In the genomic region with DNA sequence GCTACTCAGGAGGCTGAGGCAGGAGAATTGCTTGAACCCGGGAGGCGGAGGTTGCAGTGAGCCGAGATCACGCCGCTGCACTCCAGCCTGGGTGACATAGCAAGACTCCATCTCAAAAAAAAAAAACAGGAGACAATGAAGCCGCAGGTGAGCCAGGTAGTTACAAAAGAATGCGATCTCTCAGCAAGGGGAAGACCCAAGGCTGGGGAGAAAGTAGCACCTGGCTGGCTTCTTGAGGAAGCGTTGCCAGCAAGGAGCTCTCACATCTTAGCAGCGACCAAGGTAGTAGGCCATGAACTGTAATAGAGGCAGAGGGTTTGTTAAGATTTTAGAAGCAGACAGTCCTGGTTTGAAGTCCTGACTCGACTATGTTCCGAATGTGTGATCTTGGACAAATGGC, we compare ENCODE assay signal across 26 cellular contexts.
"Had no signal": no experiment of that assay in that cellular context is flagged by ENCODE, and none has a peak within 500 bp of the region (broad histone marks: within the 10 kb centered on the region; RNA-seq: fewer than 3 reads in every experiment).

No MANE protein-coding gene starts in this region.

- H3K9me3 Mint-ChIP-seq: activated CD4-positive, alpha-beta memory T cell treated with anti-CD3 and anti-CD28 coated beads, Interleukin-2, amount 10 ng/mL, durations not matched to agents 7 days and 5 days; activated CD4-positive, alpha-beta T cell treated with anti-CD3 and anti-CD28 coated beads, Interleukin-2, amount 10 ng/mL, durations not matched to agents 7 days and 5 days; activated naive CD4-positive, alpha-beta T cell treated with anti-CD3 and anti-CD28 coated beads, Interleukin-2, amount 10 ng/mL, durations not matched to agents 7 days and 5 days; activated naive CD4-positive, alpha-beta T cell treated with anti-CD3 and anti-CD28 coated beads, Interleukin-2, amount 50 U/mL, for 72 hours; activated naive CD8-positive, alpha-beta T cell treated with anti-CD3 and anti-CD28 coated beads, Interleukin-2, amount 10 ng/mL, durations not matched to agents 7 days and 5 days; activated T-cell treated with anti-CD3 and anti-CD28 coated beads, Interleukin-2, amount 50 U/mL, for 72 hours had no signal

- H3K36me3 ChIP-seq: ascending aorta, breast epithelium, cardiac muscle cell, colonic mucosa had no signal

- H3K36me3 Mint-ChIP-seq: activated naive CD4-positive, alpha-beta T cell treated with anti-CD3 and anti-CD28 coated beads, Interleukin-2, amount 10 ng/mL, durations not matched to agents 7 days and 5 days; activated naive CD4-positive, alpha-beta T cell treated with anti-CD3 and anti-CD28 coated beads, Interleukin-2, amount 50 U/mL, for 72 hours; activated naive CD8-positive, alpha-beta T cell treated with anti-CD3 and anti-CD28 coated beads, Interleukin-2, amount 10 ng/mL, durations not matched to agents 7 days and 5 days; brain had no signal

- DNase-seq: activated CD4-positive, alpha-beta memory T cell treated with anti-CD3 and anti-CD28 coated beads, Interleukin-2, amount 10 ng/mL, durations not matched to agents 7 days and 5 days; activated CD4-positive, alpha-beta T cell treated with anti-CD3 and anti-CD28 coated beads for 1 hour; activated CD4-positive, alpha-beta T cell treated with anti-CD3 and anti-CD28 coated beads for 4 hours; activated CD4-positive, alpha-beta T cell treated with anti-CD3 and anti-CD28 coated beads, Interleukin-2, amount 10 ng/mL, durations not matched to agents 7 days and 5 days; activated CD4-positive, alpha-beta T cell treated with anti-CD3 and anti-CD28 coated beads, Interleukin-2, amount 50 U/mL, for 4 hours; activated CD8-positive, alpha-beta memory T cell treated with anti-CD3 and anti-CD28 coated beads, Interleukin-2, amount 50 U/mL, for 48 hours; activated gamma-delta T cell; activated naive CD4-positive, alpha-beta T cell; activated naive CD4-positive, alpha-beta T cell treated with anti-CD3 and anti-CD28 coated beads, Interleukin-2, amount 10 ng/mL, durations not matched to agents 7 days and 5 days; activated naive CD8-positive, alpha-beta T cell treated with anti-CD3 and anti-CD28 coated beads, Interleukin-2, amount 10 ng/mL, durations not matched to agents 7 days and 5 days; activated T-cell treated with anti-CD3 and anti-CD28 coated beads for 4 hours; activated T-cell treated with anti-CD3 and anti-CD28 coated beads, Interleukin-2, amount 50 U/mL, for 24 hours; activated T-cell treated with anti-CD3 and anti-CD28 coated beads, Interleukin-2, amount 50 U/mL, for 72 hours; central memory CD4-positive, alpha-beta T cell; cerebellar nuclear complex; colonic mucosa; effector CD8-positive, alpha-beta T cell; foreskin fibroblast; head of caudate nucleus; T-helper 2 cell had no signal

- H3K4me1 Mint-ChIP-seq: activated CD4-positive, alpha-beta memory T cell treated with anti-CD3 and anti-CD28 coated beads, Interleukin-2, amount 10 ng/mL, durations not matched to agents 7 days and 5 days; activated CD4-positive, alpha-beta T cell treated with anti-CD3 and anti-CD28 coated beads, Interleukin-2, amount 10 ng/mL, durations not matched to agents 7 days and 5 days; activated naive CD4-positive, alpha-beta T cell treated with anti-CD3 and anti-CD28 coated beads, Interleukin-2, amount 10 ng/mL, durations not matched to agents 7 days and 5 days; activated naive CD8-positive, alpha-beta T cell treated with anti-CD3 and anti-CD28 coated beads, Interleukin-2, amount 10 ng/mL, durations not matched to agents 7 days and 5 days had no signal

- H3K27ac ChIP-seq: ascending aorta, breast epithelium, cardiac muscle cell, colonic mucosa had no signal

- H3K4me3 ChIP-seq: ascending aorta, breast epithelium, cardiac muscle cell, colonic mucosa had no signal

- H3K27ac Mint-ChIP-seq: activated CD4-positive, alpha-beta memory T cell treated with anti-CD3 and anti-CD28 coated beads, Interleukin-2, amount 10 ng/mL, durations not matched to agents 7 days and 5 days; activated CD4-positive, alpha-beta T cell treated with anti-CD3 and anti-CD28 coated beads, Interleukin-2, amount 10 ng/mL, durations not matched to agents 7 days and 5 days; activated naive CD4-positive, alpha-beta T cell treated with anti-CD3 and anti-CD28 coated beads, Interleukin-2, amount 10 ng/mL, durations not matched to agents 7 days and 5 days; activated naive CD4-positive, alpha-beta T cell treated with anti-CD3 and anti-CD28 coated beads, Interleukin-2, amount 50 U/mL, for 72 hours; activated naive CD8-positive, alpha-beta T cell treated with anti-CD3 and anti-CD28 coated beads, Interleukin-2, amount 10 ng/mL, durations not matched to agents 7 days and 5 days; activated T-cell treated with anti-CD3 and anti-CD28 coated beads, Interleukin-2, amount 50 U/mL, for 24 hours; activated T-cell treated with anti-CD3 and anti-CD28 coated beads, Interleukin-2, amount 50 U/mL, for 72 hours; brain had no signal

- H3K4me3 Mint-ChIP-seq: activated CD4-positive, alpha-beta memory T cell treated with anti-CD3 and anti-CD28 coated beads, Interleukin-2, amount 10 ng/mL, durations not matched to agents 7 days and 5 days; activated CD4-positive, alpha-beta T cell treated with anti-CD3 and anti-CD28 coated beads, Interleukin-2, amount 10 ng/mL, durations not matched to agents 7 days and 5 days; activated naive CD4-positive, alpha-beta T cell treated with anti-CD3 and anti-CD28 coated beads, Interleukin-2, amount 10 ng/mL, durations not matched to agents 7 days and 5 days; activated naive CD8-positive, alpha-beta T cell treated with anti-CD3 and anti-CD28 coated beads, Interleukin-2, amount 10 ng/mL, durations not matched to agents 7 days and 5 days; activated T-cell treated with anti-CD3 and anti-CD28 coated beads, Interleukin-2, amount 50 U/mL, for 24 hours; activated T-cell treated with anti-CD3 and anti-CD28 coated beads, Interleukin-2, amount 50 U/mL, for 72 hours; brain had no signal

- ATAC-seq: activated naive CD4-positive, alpha-beta T cell treated with anti-CD3 and anti-CD28 coated beads, Interleukin-2, amount 50 U/mL, for 72 hours; activated T-cell treated with anti-CD3 and anti-CD28 coated beads, Interleukin-2, amount 50 U/mL, for 72 hours; esophagus mucosa had no signal

- H3K27me3 Mint-ChIP-seq: activated CD4-positive, alpha-beta T cell treated with anti-CD3 and anti-CD28 coated beads, Interleukin-2, amount 10 ng/mL, durations not matched to agents 7 days and 5 days had no signal

- H3K27me3 ChIP-seq: ascending aorta, cardiac muscle cell, colonic mucosa had no signal

- H3K9me3 ChIP-seq: ascending aorta, breast epithelium, colonic mucosa had no signal

- H3K4me1 ChIP-seq: ascending aorta, breast epithelium, colonic mucosa had no signal
